In the genomic region with DNA sequence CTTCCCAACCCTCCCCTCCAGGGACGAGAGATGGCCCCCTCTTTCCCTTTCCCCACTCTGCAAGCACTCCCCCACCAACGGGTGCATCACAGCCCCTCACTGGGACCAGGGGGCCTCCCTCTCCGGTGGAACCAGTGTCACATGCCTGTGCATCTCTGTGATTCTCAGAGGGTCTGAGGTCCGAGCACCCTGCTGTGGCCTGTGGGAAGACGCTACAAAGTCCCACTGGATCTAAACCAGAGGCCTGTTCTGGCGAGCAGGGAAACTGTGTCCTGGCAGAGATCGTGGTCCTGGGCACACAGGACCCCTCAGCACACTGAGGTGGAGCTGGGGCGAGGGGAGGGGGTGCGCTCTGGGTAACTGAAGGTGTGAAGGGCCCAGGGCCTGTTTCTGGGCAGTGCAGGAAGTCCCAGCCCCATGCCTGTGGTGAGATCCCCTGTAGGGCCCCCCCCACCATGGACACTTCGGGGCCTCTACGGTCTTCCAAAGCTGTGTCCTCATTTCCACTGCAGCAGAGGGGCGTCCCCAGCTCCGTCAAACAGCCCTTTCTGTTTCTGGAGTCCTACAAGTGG, we compare ENCODE assay signal across 1 cellular context.
TF ChIP-seq lines count a peak whose summit lies in the region.

No MANE protein-coding gene starts in this region.

TF ChIP-seq in HepG2, 621 proteins besides CTCF, POLR2A, EP300 and RAD21 (continues in another document):
- TF ChIP-seq ZMYM4 (CRISPR knock-in tag; IDR thresholded peaks at IDR 0.05) = 0 out of 2 replicates have a peak, but pooled peaks have one; percentile 15
- no peak for TF ChIP-seq ZFP90 (CRISPR knock-in tag; IDR thresholded peaks at IDR 0.05; ENCODE audit: borderline replicate concordance)
- TF ChIP-seq, protein P1, sequence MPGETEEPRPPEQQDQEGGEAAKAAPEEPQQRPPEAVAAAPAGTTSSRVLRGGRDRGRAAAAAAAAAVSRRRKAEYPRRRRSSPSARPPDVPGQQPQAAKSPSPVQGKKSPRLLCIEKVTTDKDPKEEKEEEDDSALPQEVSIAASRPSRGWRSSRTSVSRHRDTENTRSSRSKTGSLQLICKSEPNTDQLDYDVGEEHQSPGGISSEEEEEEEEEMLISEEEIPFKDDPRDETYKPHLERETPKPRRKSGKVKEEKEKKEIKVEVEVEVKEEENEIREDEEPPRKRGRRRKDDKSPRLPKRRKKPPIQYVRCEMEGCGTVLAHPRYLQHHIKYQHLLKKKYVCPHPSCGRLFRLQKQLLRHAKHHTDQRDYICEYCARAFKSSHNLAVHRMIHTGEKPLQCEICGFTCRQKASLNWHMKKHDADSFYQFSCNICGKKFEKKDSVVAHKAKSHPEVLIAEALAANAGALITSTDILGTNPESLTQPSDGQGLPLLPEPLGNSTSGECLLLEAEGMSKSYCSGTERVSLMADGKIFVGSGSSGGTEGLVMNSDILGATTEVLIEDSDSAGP (CRISPR knock-in tag; IDR thresholded peaks at IDR 0.05; ENCODE audit: borderline replicate concordance) = peak; percentile 24; the same call in 1 of the 2 replicates
- no peak for TF ChIP-seq ZBTB42 (CRISPR knock-in tag; IDR thresholded peaks at IDR 0.05)
- no peak for TF ChIP-seq ZNF124 (CRISPR knock-in tag; IDR thresholded peaks at IDR 0.05)
- TF ChIP-seq, protein P2, sequence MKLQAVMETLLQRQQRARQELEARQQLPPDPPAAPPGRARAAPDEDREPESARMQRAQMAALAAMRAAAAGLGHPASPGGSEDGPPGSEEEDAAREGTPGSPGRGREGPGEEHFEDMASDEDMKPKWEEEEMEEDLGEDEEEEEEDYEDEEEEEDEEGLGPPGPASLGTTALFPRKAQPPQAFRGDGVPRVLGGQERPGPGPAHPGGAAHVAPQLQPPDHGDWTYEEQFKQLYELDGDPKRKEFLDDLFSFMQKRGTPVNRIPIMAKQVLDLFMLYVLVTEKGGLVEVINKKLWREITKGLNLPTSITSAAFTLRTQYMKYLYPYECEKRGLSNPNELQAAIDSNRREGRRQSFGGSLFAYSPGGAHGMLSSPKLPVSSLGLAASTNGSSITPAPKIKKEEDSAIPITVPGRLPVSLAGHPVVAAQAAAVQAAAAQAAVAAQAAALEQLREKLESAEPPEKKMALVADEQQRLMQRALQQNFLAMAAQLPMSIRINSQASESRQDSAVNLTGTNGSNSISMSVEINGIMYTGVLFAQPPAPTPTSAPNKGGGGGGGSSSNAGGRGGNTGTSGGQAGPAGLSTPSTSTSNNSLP (IDR thresholded peaks at IDR 0.05; ENCODE audit: low read depth, low read length) = no peak
- TF ChIP-seq SSRP1 (CRISPR knock-in tag; IDR thresholded peaks at IDR 0.05) = peak; percentile 66; the same call in 1 of the 2 replicates
- TF ChIP-seq POLR2AphosphoS5 (IDR thresholded peaks at IDR 0.05; ENCODE audit: low read depth, low read length) = peak; percentile 14; the same call in 1 of the 2 replicates
- TF ChIP-seq ZSCAN21 (CRISPR knock-in tag; IDR thresholded peaks at IDR 0.05; ENCODE audit: borderline replicate concordance) = no peak
- no peak for TF ChIP-seq MTA3 (CRISPR knock-in tag; IDR thresholded peaks at IDR 0.05)
- TF ChIP-seq ZNF768 (CRISPR knock-in tag; IDR thresholded peaks at IDR 0.05) = no peak
- TF ChIP-seq, protein P3, sequence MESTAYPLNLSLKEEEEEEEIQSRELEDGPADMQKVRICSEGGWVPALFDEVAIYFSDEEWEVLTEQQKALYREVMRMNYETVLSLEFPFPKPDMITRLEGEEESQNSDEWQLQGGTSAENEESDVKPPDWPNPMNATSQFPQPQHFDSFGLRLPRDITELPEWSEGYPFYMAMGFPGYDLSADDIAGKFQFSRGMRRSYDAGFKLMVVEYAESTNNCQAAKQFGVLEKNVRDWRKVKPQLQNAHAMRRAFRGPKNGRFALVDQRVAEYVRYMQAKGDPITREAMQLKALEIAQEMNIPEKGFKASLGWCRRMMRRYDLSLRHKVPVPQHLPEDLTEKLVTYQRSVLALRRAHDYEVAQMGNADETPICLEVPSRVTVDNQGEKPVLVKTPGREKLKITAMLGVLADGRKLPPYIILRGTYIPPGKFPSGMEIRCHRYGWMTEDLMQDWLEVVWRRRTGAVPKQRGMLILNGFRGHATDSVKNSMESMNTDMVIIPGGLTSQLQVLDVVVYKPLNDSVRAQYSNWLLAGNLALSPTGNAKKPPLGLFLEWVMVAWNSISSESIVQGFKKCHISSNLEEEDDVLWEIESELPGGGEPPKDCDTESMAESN (CRISPR knock-in tag; conservative IDR thresholded peaks at IDR 0.05) = no peak
- TF ChIP-seq ZNF598 (CRISPR knock-in tag; IDR thresholded peaks at IDR 0.05; ENCODE audit: borderline replicate concordance) = no peak
- TF ChIP-seq ZNF782 (CRISPR knock-in tag; IDR thresholded peaks at IDR 0.05; ENCODE audit: borderline replicate concordance) = no peak
- TF ChIP-seq, protein P4, sequence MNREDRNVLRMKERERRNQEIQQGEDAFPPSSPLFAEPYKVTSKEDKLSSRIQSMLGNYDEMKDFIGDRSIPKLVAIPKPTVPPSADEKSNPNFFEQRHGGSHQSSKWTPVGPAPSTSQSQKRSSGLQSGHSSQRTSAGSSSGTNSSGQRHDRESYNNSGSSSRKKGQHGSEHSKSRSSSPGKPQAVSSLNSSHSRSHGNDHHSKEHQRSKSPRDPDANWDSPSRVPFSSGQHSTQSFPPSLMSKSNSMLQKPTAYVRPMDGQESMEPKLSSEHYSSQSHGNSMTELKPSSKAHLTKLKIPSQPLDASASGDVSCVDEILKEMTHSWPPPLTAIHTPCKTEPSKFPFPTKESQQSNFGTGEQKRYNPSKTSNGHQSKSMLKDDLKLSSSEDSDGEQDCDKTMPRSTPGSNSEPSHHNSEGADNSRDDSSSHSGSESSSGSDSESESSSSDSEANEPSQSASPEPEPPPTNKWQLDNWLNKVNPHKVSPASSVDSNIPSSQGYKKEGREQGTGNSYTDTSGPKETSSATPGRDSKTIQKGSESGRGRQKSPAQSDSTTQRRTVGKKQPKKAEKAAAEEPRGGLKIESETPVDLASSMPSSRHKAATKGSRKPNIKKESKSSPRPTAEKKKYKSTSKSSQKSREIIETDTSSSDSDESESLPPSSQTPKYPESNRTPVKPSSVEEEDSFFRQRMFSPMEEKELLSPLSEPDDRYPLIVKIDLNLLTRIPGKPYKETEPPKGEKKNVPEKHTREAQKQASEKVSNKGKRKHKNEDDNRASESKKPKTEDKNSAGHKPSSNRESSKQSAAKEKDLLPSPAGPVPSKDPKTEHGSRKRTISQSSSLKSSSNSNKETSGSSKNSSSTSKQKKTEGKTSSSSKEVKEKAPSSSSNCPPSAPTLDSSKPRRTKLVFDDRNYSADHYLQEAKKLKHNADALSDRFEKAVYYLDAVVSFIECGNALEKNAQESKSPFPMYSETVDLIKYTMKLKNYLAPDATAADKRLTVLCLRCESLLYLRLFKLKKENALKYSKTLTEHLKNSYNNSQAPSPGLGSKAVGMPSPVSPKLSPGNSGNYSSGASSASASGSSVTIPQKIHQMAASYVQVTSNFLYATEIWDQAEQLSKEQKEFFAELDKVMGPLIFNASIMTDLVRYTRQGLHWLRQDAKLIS (CRISPR knock-in tag; IDR thresholded peaks at IDR 0.05) = no peak
- TF ChIP-seq ZNF746 (CRISPR knock-in tag; IDR thresholded peaks at IDR 0.05) = no peak
- TF ChIP-seq, protein P5, sequence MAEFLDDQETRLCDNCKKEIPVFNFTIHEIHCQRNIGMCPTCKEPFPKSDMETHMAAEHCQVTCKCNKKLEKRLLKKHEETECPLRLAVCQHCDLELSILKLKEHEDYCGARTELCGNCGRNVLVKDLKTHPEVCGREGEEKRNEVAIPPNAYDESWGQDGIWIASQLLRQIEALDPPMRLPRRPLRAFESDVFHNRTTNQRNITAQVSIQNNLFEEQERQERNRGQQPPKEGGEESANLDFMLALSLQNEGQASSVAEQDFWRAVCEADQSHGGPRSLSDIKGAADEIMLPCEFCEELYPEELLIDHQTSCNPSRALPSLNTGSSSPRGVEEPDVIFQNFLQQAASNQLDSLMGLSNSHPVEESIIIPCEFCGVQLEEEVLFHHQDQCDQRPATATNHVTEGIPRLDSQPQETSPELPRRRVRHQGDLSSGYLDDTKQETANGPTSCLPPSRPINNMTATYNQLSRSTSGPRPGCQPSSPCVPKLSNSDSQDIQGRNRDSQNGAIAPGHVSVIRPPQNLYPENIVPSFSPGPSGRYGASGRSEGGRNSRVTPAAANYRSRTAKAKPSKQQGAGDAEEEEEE (CRISPR knock-in tag; IDR thresholded peaks at IDR 0.05; ENCODE audit: borderline replicate concordance) = no peak
- TF ChIP-seq NCOA5 (CRISPR knock-in tag; IDR thresholded peaks at IDR 0.05) = no peak
- no peak for TF ChIP-seq HHEX (CRISPR knock-in tag; IDR thresholded peaks at IDR 0.05)
- no peak for TF ChIP-seq ZNF83 (CRISPR knock-in tag; IDR thresholded peaks at IDR 0.05; ENCODE audit: borderline replicate concordance)
- TF ChIP-seq NFKB2 (CRISPR knock-in tag; IDR thresholded peaks at IDR 0.05; ENCODE audit: borderline replicate concordance) = no peak
- TF ChIP-seq ZNF552 (CRISPR knock-in tag; IDR thresholded peaks at IDR 0.05; ENCODE audit: borderline replicate concordance) = no peak
- TF ChIP-seq NONO (IDR thresholded peaks at IDR 0.05) = no peak
- 0 out of 2 replicates have a peak, but pooled peaks have one; percentile 18 for TF ChIP-seq NONO (CRISPR knock-in tag; conservative IDR thresholded peaks at IDR 0.05)
- TF ChIP-seq ZNF530 (CRISPR knock-in tag; IDR thresholded peaks at IDR 0.05; ENCODE audit: low read depth) = no peak
- no peak for TF ChIP-seq ZBTB7A (CRISPR knock-in tag; IDR thresholded peaks at IDR 0.05)
- no peak for TF ChIP-seq PHF8 (CRISPR knock-in tag; IDR thresholded peaks at IDR 0.05)
- TF ChIP-seq FLYWCH1 (CRISPR knock-in tag; IDR thresholded peaks at IDR 0.05) = no peak
- TF ChIP-seq, protein P6, sequence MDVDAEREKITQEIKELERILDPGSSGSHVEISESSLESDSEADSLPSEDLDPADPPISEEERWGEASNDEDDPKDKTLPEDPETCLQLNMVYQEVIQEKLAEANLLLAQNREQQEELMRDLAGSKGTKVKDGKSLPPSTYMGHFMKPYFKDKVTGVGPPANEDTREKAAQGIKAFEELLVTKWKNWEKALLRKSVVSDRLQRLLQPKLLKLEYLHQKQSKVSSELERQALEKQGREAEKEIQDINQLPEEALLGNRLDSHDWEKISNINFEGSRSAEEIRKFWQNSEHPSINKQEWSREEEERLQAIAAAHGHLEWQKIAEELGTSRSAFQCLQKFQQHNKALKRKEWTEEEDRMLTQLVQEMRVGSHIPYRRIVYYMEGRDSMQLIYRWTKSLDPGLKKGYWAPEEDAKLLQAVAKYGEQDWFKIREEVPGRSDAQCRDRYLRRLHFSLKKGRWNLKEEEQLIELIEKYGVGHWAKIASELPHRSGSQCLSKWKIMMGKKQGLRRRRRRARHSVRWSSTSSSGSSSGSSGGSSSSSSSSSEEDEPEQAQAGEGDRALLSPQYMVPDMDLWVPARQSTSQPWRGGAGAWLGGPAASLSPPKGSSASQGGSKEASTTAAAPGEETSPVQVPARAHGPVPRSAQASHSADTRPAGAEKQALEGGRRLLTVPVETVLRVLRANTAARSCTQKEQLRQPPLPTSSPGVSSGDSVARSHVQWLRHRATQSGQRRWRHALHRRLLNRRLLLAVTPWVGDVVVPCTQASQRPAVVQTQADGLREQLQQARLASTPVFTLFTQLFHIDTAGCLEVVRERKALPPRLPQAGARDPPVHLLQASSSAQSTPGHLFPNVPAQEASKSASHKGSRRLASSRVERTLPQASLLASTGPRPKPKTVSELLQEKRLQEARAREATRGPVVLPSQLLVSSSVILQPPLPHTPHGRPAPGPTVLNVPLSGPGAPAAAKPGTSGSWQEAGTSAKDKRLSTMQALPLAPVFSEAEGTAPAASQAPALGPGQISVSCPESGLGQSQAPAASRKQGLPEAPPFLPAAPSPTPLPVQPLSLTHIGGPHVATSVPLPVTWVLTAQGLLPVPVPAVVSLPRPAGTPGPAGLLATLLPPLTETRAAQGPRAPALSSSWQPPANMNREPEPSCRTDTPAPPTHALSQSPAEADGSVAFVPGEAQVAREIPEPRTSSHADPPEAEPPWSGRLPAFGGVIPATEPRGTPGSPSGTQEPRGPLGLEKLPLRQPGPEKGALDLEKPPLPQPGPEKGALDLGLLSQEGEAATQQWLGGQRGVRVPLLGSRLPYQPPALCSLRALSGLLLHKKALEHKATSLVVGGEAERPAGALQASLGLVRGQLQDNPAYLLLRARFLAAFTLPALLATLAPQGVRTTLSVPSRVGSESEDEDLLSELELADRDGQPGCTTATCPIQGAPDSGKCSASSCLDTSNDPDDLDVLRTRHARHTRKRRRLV (CRISPR knock-in tag; IDR thresholded peaks at IDR 0.05) = no peak
- no peak for TF ChIP-seq HDAC2 (CRISPR knock-in tag; IDR thresholded peaks at IDR 0.05)
- no peak for TF ChIP-seq FOXK2 (IDR thresholded peaks at IDR 0.05)
- no peak for TF ChIP-seq ZNF343 (CRISPR knock-in tag; IDR thresholded peaks at IDR 0.05)
- TF ChIP-seq, protein P7, sequence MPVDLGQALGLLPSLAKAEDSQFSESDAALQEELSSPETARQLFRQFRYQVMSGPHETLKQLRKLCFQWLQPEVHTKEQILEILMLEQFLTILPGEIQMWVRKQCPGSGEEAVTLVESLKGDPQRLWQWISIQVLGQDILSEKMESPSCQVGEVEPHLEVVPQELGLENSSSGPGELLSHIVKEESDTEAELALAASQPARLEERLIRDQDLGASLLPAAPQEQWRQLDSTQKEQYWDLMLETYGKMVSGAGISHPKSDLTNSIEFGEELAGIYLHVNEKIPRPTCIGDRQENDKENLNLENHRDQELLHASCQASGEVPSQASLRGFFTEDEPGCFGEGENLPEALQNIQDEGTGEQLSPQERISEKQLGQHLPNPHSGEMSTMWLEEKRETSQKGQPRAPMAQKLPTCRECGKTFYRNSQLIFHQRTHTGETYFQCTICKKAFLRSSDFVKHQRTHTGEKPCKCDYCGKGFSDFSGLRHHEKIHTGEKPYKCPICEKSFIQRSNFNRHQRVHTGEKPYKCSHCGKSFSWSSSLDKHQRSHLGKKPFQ (CRISPR knock-in tag; IDR thresholded peaks at IDR 0.05; ENCODE audit: insufficient replicate concordance) = no peak
- TF ChIP-seq, protein P8, sequence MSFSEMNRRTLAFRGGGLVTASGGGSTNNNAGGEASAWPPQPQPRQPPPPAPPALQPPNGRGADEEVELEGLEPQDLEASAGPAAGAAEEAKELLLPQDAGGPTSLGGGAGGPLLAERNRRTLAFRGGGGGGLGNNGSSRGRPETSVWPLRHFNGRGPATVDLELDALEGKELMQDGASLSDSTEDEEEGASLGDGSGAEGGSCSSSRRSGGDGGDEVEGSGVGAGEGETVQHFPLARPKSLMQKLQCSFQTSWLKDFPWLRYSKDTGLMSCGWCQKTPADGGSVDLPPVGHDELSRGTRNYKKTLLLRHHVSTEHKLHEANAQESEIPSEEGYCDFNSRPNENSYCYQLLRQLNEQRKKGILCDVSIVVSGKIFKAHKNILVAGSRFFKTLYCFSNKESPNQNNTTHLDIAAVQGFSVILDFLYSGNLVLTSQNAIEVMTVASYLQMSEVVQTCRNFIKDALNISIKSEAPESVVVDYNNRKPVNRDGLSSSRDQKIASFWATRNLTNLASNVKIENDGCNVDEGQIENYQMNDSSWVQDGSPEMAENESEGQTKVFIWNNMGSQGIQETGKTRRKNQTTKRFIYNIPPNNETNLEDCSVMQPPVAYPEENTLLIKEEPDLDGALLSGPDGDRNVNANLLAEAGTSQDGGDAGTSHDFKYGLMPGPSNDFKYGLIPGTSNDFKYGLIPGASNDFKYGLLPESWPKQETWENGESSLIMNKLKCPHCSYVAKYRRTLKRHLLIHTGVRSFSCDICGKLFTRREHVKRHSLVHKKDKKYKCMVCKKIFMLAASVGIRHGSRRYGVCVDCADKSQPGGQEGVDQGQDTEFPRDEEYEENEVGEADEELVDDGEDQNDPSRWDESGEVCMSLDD (CRISPR knock-in tag; IDR thresholded peaks at IDR 0.05; ENCODE audit: borderline replicate concordance) = no peak
- peak; percentile 12 for TF ChIP-seq SRSF1 (optimal IDR thresholded peaks at IDR 0.05; ENCODE audit: low read depth, low read length)
- TF ChIP-seq MYC (CRISPR knock-in tag; IDR thresholded peaks at IDR 0.05; ENCODE audit: borderline replicate concordance) = peak; percentile 18; the same call in 1 of the 2 replicates
- TF ChIP-seq ZNF451 (CRISPR knock-in tag; IDR thresholded peaks at IDR 0.05) = no peak
- no peak for TF ChIP-seq ZBTB20 (CRISPR knock-in tag; IDR thresholded peaks at IDR 0.05; ENCODE audit: borderline replicate concordance, low read depth)
- peak; percentile 56 for TF ChIP-seq AGO1 (IDR thresholded peaks at IDR 0.05; ENCODE audit: low read depth, low read length, poor library complexity, severe bottlenecking)
